In genomic region chr19:51417107-51417806, GRCh38 we compare ENCODE assay signal across 8 cellular contexts. TPM values are rescaled to one million over a fixed set of nuclear protein-coding genes. Genes with fewer than 3 reads are reported as not detected.
DNase-seq lines count a peak whose midpoint lies in the region; ATAC-seq and TF ChIP-seq lines count a peak whose summit lies in the region.
"Had no signal": no experiment of that assay in that cellular context is flagged by ENCODE, and none has a peak within 500 bp of the region (broad histone marks: within the 10 kb centered on the region; RNA-seq: fewer than 3 reads in every experiment).

TSS of gene SIGLEC10 (minus strand) at chr19:51417642. CDS start at chr19:51417581, 61 bp downstream.

- H3F3A ChIP-seq in SU-DHL-6 (ENCODE audit: insufficient read depth): no peaks in the 10 kb centered on the region

- H3K9me3 ChIP-seq in SU-DHL-6 (ENCODE audit: insufficient read depth, low read length) (no peaks in the 10 kb centered on the region), left lung (no peaks in the 10 kb centered on the region)

- ATAC-seq in GM18907 (IDR thresholded peaks at IDR 0.05; ENCODE audit: unreplicated experiment) (peak; percentile 65), HG02870 (IDR thresholded peaks at IDR 0.05; ENCODE audit: unreplicated experiment) (peak; percentile 55), left lung (peak; percentile 67)
- ATAC-seq: Panc1 had no signal

- peak; percentile 79 to 92 for DNase-seq in left lung
- DNase-seq in NCI-H748 (lab: John Stamatoyannopoulos, UW; ENCODE audit: unreplicated experiment): no peak
- no peak for DNase-seq in NCI-H1105 treated with DMSO at 0.1 percent for 48 hours (lab: John Stamatoyannopoulos, UW)
- DNase-seq in SW 1271 (lab: John Stamatoyannopoulos, UW): no peak

- H3K4me1 ChIP-seq in left lung: peaks cover 0 to 69% of the 10 kb centered on the region in 2 donors

- no peaks in the 10 kb centered on the region for H3K79me2 ChIP-seq in SU-DHL-6 (ENCODE audit: insufficient read depth, low read length)

- H4K20me1 ChIP-seq in SU-DHL-6 (ENCODE audit: low read depth, low read length): no peaks in the 10 kb centered on the region

- intact Hi-C loops in left lung (cut with DNase I): no loop called here

- H3K27me3 ChIP-seq in SU-DHL-6 (ENCODE audit: low read length) (no peaks in the 10 kb centered on the region), left lung (peaks cover 0 to 59% of the 10 kb centered on the region in 2 donors)

- peak within 1 kb of the TSS; percentile 38 for H3K9ac ChIP-seq in SU-DHL-6 (ENCODE audit: low read length)

- H3K4me2 ChIP-seq in SU-DHL-6 (ENCODE audit: low read depth, low read length, poor library complexity, severe bottlenecking): peak within 1 kb of the TSS; percentile 24

- 0 out of 2 replicates have a peak within 1 kb of the TSS, but pooled peaks have one; percentile 32 for H3K27ac ChIP-seq in SU-DHL-6 (ENCODE audit: low read depth, low read length)
- peak within 1 kb of the TSS; percentile 33 to 94 for H3K27ac ChIP-seq in left lung

- H3K36me3 ChIP-seq in SU-DHL-6 (ENCODE audit: low read length) (no peaks in the 10 kb centered on the region), left lung (peaks cover 0 to 23% of the 10 kb centered on the region in 2 donors)

- no peak for TF ChIP-seq CTCF in SU-DHL-6 (IDR thresholded peaks at IDR 0.05; ENCODE audit: insufficient read depth, low read length, poor library complexity, severe bottlenecking)
- no peak for TF ChIP-seq CTCF in left lung (IDR thresholded peaks at IDR 0.05)

- no peaks in the 10 kb centered on the region for H3K9me2 ChIP-seq in SU-DHL-6 (replicated peaks; ENCODE audit: insufficient read depth, low read length)

- H3K4me3 ChIP-seq in SU-DHL-6 (ENCODE audit: insufficient read depth, low read length, poor library complexity, severe bottlenecking): no peak within 1 kb of the TSS
- H3K4me3 ChIP-seq in left lung: peak within 1 kb of the TSS in 1 of 2 donors; percentile 48

- peak within 1 kb of the TSS; percentile 85 for H2AFZ ChIP-seq in SU-DHL-6 (ENCODE audit: low read depth, low read length, severe bottlenecking)

RNA-seq across cellular contexts. Expression of gene SIGLEC10, which starts in this region (rescaled TPM):
- 100 to 1,000 TPM in 1 of 2 donors, 1 to 10 TPM in 1; 5.2 to 119 TPM for total RNA-seq in left lung

Comparison
In these comparisons a context has a peak if more than half of its experiments do, and no peak if none do; other contexts are left out.
1. DNase-seq: peak in left lung (2 of 2); none in NCI-H748 (single experiment), NCI-H1105 treated with DMSO at 0.1 percent for 48 hours (single experiment) and SW 1271 (0 of 2).
2. Peak in every context shown above with its lines, with median percentiles within 50 percentile points of each other: ATAC-seq.